Comparison of ENCODE assay signal across 1 cellular context in the genomic region with DNA sequence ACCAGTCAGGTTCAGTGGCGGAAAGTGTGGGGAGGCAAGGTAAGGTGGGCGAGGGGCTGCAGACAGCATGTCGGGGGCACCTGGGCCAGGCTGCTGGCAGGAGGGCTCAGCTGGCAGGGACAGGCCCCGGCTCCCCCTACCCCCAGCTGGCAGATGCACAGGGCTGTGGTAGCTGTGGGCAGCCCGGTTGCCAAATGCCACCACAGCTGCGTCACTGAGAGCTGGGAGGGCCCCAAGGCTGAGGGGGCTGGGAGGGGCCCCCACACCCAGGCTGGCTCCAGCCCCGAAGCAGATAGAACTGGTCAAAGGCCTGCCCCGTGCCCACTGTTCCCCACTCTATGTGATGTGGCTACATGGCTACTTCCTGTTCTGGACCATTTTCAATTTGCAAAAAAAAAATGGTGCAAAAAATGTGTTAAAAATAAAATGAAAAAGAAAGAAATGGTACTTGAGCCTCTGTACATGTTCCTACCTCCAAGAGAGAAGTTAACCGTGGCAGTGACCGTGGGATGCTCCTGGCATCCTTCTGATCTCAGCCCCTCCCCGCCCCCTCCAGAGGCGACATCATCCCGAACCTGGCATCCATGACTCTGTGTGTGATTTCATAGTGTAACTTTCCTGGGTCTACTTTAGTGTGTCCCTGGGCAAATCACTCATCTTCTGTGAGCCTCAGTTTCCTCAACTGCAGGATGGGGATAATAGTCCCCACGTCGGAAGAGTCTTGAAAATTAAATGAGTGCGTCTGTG.
TF ChIP-seq lines count a peak whose summit lies in the region.

No MANE protein-coding gene starts in this region.

TF ChIP-seq in A549, 52 proteins besides CTCF, POLR2A, EP300 and RAD21 (continued from another document):
- TF ChIP-seq RFX5 (IDR thresholded peaks at IDR 0.05) (no peak), KDM1A (IDR thresholded peaks at IDR 0.05; ENCODE audit: low read depth) (no peak)
